Comparison of ENCODE assay signal across 25 cellular contexts in genomic region chr10:124266468-124267230, GRCh38.
DNase-seq lines count a peak whose midpoint lies in the region; ATAC-seq, FAIRE-seq and TF ChIP-seq lines count a peak whose summit lies in the region.
"Had no signal": no experiment of that assay in that cellular context is flagged by ENCODE, and none has a peak within 500 bp of the region (broad histone marks: within the 10 kb centered on the region; RNA-seq: fewer than 3 reads in every experiment).

No MANE protein-coding gene starts in this region.

- no peak overlapping the region for H2BK5ac ChIP-seq in H1 (ENCODE audit: low read depth, low read length)

- no peaks in the 10 kb centered on the region for H3K36me3 Mint-ChIP-seq in osteocyte (ENCODE audit: unreplicated experiment)
- H3K36me3 Mint-ChIP-seq: activated naive CD8-positive, alpha-beta T cell had no signal

- H3K4me3 Mint-ChIP-seq in osteocyte (ENCODE audit: unreplicated experiment), result no peak overlapping the region
- H3K4me3 Mint-ChIP-seq: activated naive CD8-positive, alpha-beta T cell; CD4-positive, alpha-beta T cell; effector memory CD8-positive, alpha-beta T cell; neural crest cell; stimulated activated naive CD8-positive, alpha-beta T cell treated with anti-CD3 and anti-CD28 coated beads, Interleukin-15, Interleukin-2, amounts not matched to agents 100 ng/mL and 50 ng/mL, for 24 hours; WTC11 had no signal

- peaks cover 5% of the 10 kb centered on the region for H3K4me1 Mint-ChIP-seq in osteocyte (ENCODE audit: unreplicated experiment)
- H3K4me1 Mint-ChIP-seq: neural crest cell, WTC11 had no signal

- H3K4me1 ChIP-seq in H1 (replicated peaks in 1 of 4; ENCODE audit: control insufficient read depth in 3 of 4, insufficient read depth in 4 of 4, low read length in 3 of 4) (no peaks in the 10 kb centered on the region; a peak in 1 of 7 replicates), HepG2 (ENCODE audit: insufficient read depth, low read length) (no peaks in the 10 kb centered on the region)
- H3K4me1 ChIP-seq: body of pancreas, esophagus squamous epithelium had no signal

- H3K36me3 ChIP-seq in H1 (ENCODE audit: control insufficient read depth in 2 of 4, insufficient read depth in 4 of 4, low read length in 3 of 4), result no peaks in the 10 kb centered on the region
- H3K36me3 ChIP-seq in HepG2 (replicated peaks in 1 of 2; ENCODE audit: control insufficient read depth in 1 of 2, insufficient read depth in 2 of 2, low read length in 2 of 2), result no peaks in the 10 kb centered on the region
- H3K36me3 ChIP-seq: esophagus squamous epithelium, sigmoid colon had no signal

- TF ChIP-seq POLR2A in H1 (IDR thresholded peaks at IDR 0.05; ENCODE audit: control extremely low read depth in 1 of 2, low read depth in 2 of 2, low read length in 2 of 2) (no peak), HepG2 (IDR thresholded peaks at IDR 0.05; ENCODE audit: insufficient read depth in 1 of 2, low read depth in 2 of 2, low read length in 2 of 2) (no peak)

- in situ Hi-C loops in HepG2 (cut with HindIII; ENCODE audit: extremely low pct_ligation_motif_present, low pct_unique_long_range_greater_than_20kb), result loop anchor here (25.0 kb wide), 1 partner anchor 279 kb away; no protein-coding TSS in a partner anchor

- no peak for ATAC-seq in HG02763 (IDR thresholded peaks at IDR 0.05; ENCODE audit: unreplicated experiment)
- no peak for ATAC-seq in HepG2
- ATAC-seq: body of pancreas; effector memory CD8-positive, alpha-beta T cell; K562; WTC11 had no signal

- H4K91ac ChIP-seq in H1 (replicated peaks; ENCODE audit: insufficient read length, low read length), result no peak overlapping the region

- intact Hi-C loops in HepG2 (cut with micrococcal nuclease; ENCODE audit: unreplicated experiment), result no loop called here

- no peak overlapping the region for H3K18ac ChIP-seq in H1 (ENCODE audit: extremely low read depth, low read length)

- H3K23ac ChIP-seq in H1 (ENCODE audit: insufficient read length), result no peak overlapping the region

- peak overlapping the region; percentile 9; the same call in 1 of the 2 replicates for H2BK12ac ChIP-seq in H1 (ENCODE audit: low read depth, low read length)

- H3K79me2 ChIP-seq in H1 (ENCODE audit: control insufficient read depth in 1 of 2, insufficient read depth in 2 of 2, low read length in 2 of 2) (no peaks in the 10 kb centered on the region), HepG2 (ENCODE audit: insufficient read depth, low read length) (no peaks in the 10 kb centered on the region)

- H3K27ac ChIP-seq in H1 (ENCODE audit: low read depth, low read length) (no peak overlapping the region), HepG2 (ENCODE audit: extremely low read length, insufficient read depth, low read length) (no peak overlapping the region)
- H3K27ac ChIP-seq: body of pancreas, esophagus squamous epithelium, sigmoid colon had no signal

- no peak overlapping the region for H2BK20ac ChIP-seq in H1 (ENCODE audit: low read length)

- no peak overlapping the region for H3K14ac ChIP-seq in H1 (ENCODE audit: insufficient read length)

- H3K27me3 ChIP-seq in H1 (replicated peaks in 1 of 4; ENCODE audit: control insufficient read depth in 3 of 4, extremely low read depth in 1 of 4, insufficient read depth in 3 of 4, low read length in 3 of 4) (no peaks in the 10 kb centered on the region), HepG2 (ENCODE audit: control insufficient read depth in 1 of 2, insufficient read depth in 2 of 2, low read length in 2 of 2) (peaks cover 12 to 67% of the 10 kb centered on the region in 2 experiments)
- H3K27me3 ChIP-seq: body of pancreas, sigmoid colon had no signal

- WGBS in H1 (ENCODE audit: extremely low coverage in 1 of 2, insufficient coverage in 1 of 2, insufficient read length in 1 of 2, insufficient replicate concordance in 2 of 2, low coverage in 1 of 2, low lambda C conversion rate in 2 of 2, missing lambda C conversion rate in 1 of 2), 2 experiments, result 82% methylated on average over 15 of the region's 15 CpGs; no CpG with 5 or more reads in 1 of the 2 experiments
- WGBS in HepG2 (ENCODE audit: low lambda C conversion rate), result 29% methylated on average over 11 of the region's 15 CpGs

- H3K4ac ChIP-seq in H1 (replicated peaks; ENCODE audit: insufficient read length, low read depth, low read length), result no peak overlapping the region

- peaks cover 0 to 2% of the 10 kb centered on the region in 2 experiments for H4K20me1 ChIP-seq in H1 (replicated peaks in 1 of 2; ENCODE audit: control insufficient read depth in 1 of 2, insufficient read depth in 2 of 2, low read length in 2 of 2)
- no peaks in the 10 kb centered on the region for H4K20me1 ChIP-seq in HepG2 (ENCODE audit: insufficient read depth, low read length)

- H2AK5ac ChIP-seq in H1 (ENCODE audit: low read depth, low read length), result no peak overlapping the region

- peaks cover 25% of the 10 kb centered on the region for H3K27me3 Mint-ChIP-seq in osteocyte (ENCODE audit: unreplicated experiment)
- H3K27me3 Mint-ChIP-seq: CD4-positive, alpha-beta T cell; stimulated activated naive CD8-positive, alpha-beta T cell treated with anti-CD3 and anti-CD28 coated beads, Interleukin-15, Interleukin-2, amounts not matched to agents 100 ng/mL and 50 ng/mL, for 24 hours had no signal

- POLR2A ChIA-PET in H1 (lab: Charles Lee; ENCODE audit: partially characterized antibody) (no interaction called here), HepG2 (lab: Yijun Ruan, JAX) (no interaction called here)

- H3K4me3 ChIP-seq in H1 (ENCODE audit: extremely low read depth in 1 of 4, insufficient read depth in 2 of 4, low read depth in 3 of 4, low read length in 4 of 4), result no peak overlapping the region
- no peak overlapping the region for H3K4me3 ChIP-seq in HepG2 (replicated peaks in 1 of 3; ENCODE audit: insufficient read depth in 1 of 3, low read depth in 2 of 3, low read length in 3 of 3)
- H3K4me3 ChIP-seq: body of pancreas, esophagus squamous epithelium, K562, sigmoid colon had no signal

- FAIRE-seq in H1 (lab: Jason Lieb, UNC) (no peak), HepG2 (lab: Jason Lieb, UNC) (no peak)
- FAIRE-seq: colon, GM19239, K562 had no signal

- H3K27ac Mint-ChIP-seq in osteocyte (ENCODE audit: unreplicated experiment), result peak overlapping the region; percentile 27
- H3K27ac Mint-ChIP-seq: activated naive CD8-positive, alpha-beta T cell; activated T-helper 2 cell treated with anti-CD3 and anti-CD28 coated beads, Interferon-gamma antibody, Interleukin-2, Interleukin-4, amounts not matched to agents 10 μg/mL and 5 μg/mL and 100 μg/mL, durations not matched to agents 14 hours and 24 hours and 36 hours; CD4-positive, alpha-beta T cell; effector memory CD8-positive, alpha-beta T cell; progenitor cell of endocrine pancreas; stimulated activated naive CD8-positive, alpha-beta T cell treated with anti-CD3 and anti-CD28 coated beads, Interleukin-15, Interleukin-2, amounts not matched to agents 100 ng/mL and 50 ng/mL, for 24 hours; WTC11 had no signal

- BruUV-seq in HepG2 (replicated peaks; lab: Mats Ljungman, UMichigan), result no TSS peak

- H3K9me3 ChIP-seq in H1 (ENCODE audit: insufficient read depth in 2 of 2, low read depth in 1 of 2, low read length in 1 of 2), result no peaks in the 10 kb centered on the region
- no peaks in the 10 kb centered on the region for H3K9me3 ChIP-seq in HepG2 (ENCODE audit: low read length)
- H3K9me3 ChIP-seq: sigmoid colon had no signal

- TF ChIP-seq CTCF in H1 (IDR thresholded peaks at IDR 0.05; ENCODE audit: control extremely low read depth in 1 of 3, insufficient read depth in 1 of 3, low read depth in 1 of 3, low read length in 3 of 3) (no peak), osteocyte (IDR thresholded peaks at IDR 0.05) (no peak), HepG2 (CRISPR knock-in tag; IDR thresholded peaks at IDR 0.05) (no peak)

- no peaks in the 10 kb centered on the region for H3K79me1 ChIP-seq in H1 (ENCODE audit: low read depth, low read length)

- H4K8ac ChIP-seq in H1 (ENCODE audit: extremely low read depth, insufficient read depth, low read length), result peak overlapping the region; percentile 35; the same call in 1 of the 2 replicates

- H2BK120ac ChIP-seq in H1 (replicated peaks; ENCODE audit: low read depth, low read length), result no peak overlapping the region

- no peak overlapping the region for H3K4me2 ChIP-seq in H1 (ENCODE audit: insufficient read depth in 1 of 2, low read depth in 2 of 2, low read length in 2 of 2)
- H3K4me2 ChIP-seq in HepG2 (ENCODE audit: low read depth, low read length), result no peak overlapping the region

- no peak overlapping the region; the same call in 1 of the 2 replicates for H2AFZ ChIP-seq in H1 (ENCODE audit: low read length)
- no peak overlapping the region for H2AFZ ChIP-seq in HepG2 (ENCODE audit: low read length)

- peak; percentile 38 for DNase-seq in CD1c-positive myeloid dendritic cell (ENCODE audit: extremely low spot score)
- DNase-seq in RPMI7951 (ENCODE audit: low read depth), result peak; percentile 24
- DNase-seq in H1 (ENCODE audit: low read depth in 1 of 2, low spot score in 2 of 2), result no peak
- no peak for DNase-seq in osteocyte (ENCODE audit: extremely low spot score, unreplicated experiment)
- DNase-seq in HepG2 (ENCODE audit: low spot score), result no peak
- no peak for DNase-seq in NCI-H2081 (lab: John Stamatoyannopoulos, UW)
- DNase-seq: activated CD8-positive, alpha-beta memory T cell treated with anti-CD3 and anti-CD28 coated beads, Interleukin-2, amount 50 U/mL, for 4 hours; body of pancreas; CD4-positive, alpha-beta T cell; effector memory CD8-positive, alpha-beta T cell; esophagus squamous epithelium; NCI-H1694; NCI-H2171 treated with DMSO at 0.1 percent for 48 hours; NCI-H526; sigmoid colon had no signal

- TF ChIP-seq EP300 in H1 (IDR thresholded peaks at IDR 0.05; ENCODE audit: borderline replicate concordance in 1 of 2, low read depth in 2 of 2, low read length in 2 of 2), result no peak
- no peak for TF ChIP-seq EP300 in HepG2 (IDR thresholded peaks at IDR 0.05; ENCODE audit: low read depth in 2 of 2, low read length in 2 of 2)
- TF ChIP-seq EP300 in HepG2 (CRISPR knock-in tag; IDR thresholded peaks at IDR 0.05; ENCODE audit: borderline replicate concordance), result no peak

- H3K9ac ChIP-seq in H1 (replicated peaks in 1 of 4; ENCODE audit: extremely low read depth in 1 of 4, low read depth in 3 of 4, low read length in 3 of 4) (no peak overlapping the region; a peak in 1 of 7 replicates), HepG2 (ENCODE audit: insufficient read depth, low read depth, low read length) (no peak overlapping the region)

- CTCF ChIA-PET in H1 (lab: Charles Lee; ENCODE audit: partially characterized antibody) (interaction anchor here (0.6 to 2.3 kb wide), 9 partner anchors 11 to 137 kb away, joined by 3 to 9 read pairs (median 3); no protein-coding TSS in a partner anchor), HepG2 (lab: Yijun Ruan, JAX; ENCODE audit: low intra/inter-chr PET ratio, low total read pairs) (no interaction called here)

- H4K5ac ChIP-seq in H1 (ENCODE audit: insufficient read length, low read depth, low read length), result no peak overlapping the region

- TF ChIP-seq RAD21 in H1 (IDR thresholded peaks at IDR 0.05 in 1 of 2, conservative IDR thresholded peaks at IDR 0.05 in 1 of 2; ENCODE audit: low read depth in 2 of 2, low read length in 2 of 2) (no peak), HepG2 (CRISPR knock-in tag; IDR thresholded peaks at IDR 0.05) (no peak)

- H3K9me3 Mint-ChIP-seq in osteocyte (ENCODE audit: unreplicated experiment), result peaks cover 5% of the 10 kb centered on the region
- H3K9me3 Mint-ChIP-seq: activated T-helper 2 cell treated with anti-CD3 and anti-CD28 coated beads, Interferon-gamma antibody, Interleukin-2, Interleukin-4, amounts not matched to agents 10 μg/mL and 5 μg/mL and 100 μg/mL, durations not matched to agents 14 hours and 24 hours and 36 hours; neural crest cell had no signal

- H3K56ac ChIP-seq in H1 (replicated peaks; ENCODE audit: insufficient read length, low read depth, low read length), result no peak overlapping the region

- no peaks in the 10 kb centered on the region for H3K23me2 ChIP-seq in H1 (ENCODE audit: low read depth, low read length)

- H2BK15ac ChIP-seq in H1 (ENCODE audit: low read length), result no peak overlapping the region

Comparison
In these comparisons a context has a peak if more than half of its experiments do, and no peak if none do; other contexts are left out.
1. DNase-seq: peak in CD1c-positive myeloid dendritic cell (single experiment) and RPMI7951 (single experiment); none in H1 (0 of 2), osteocyte (single experiment), HepG2 (single experiment) and NCI-H2081 (0 of 2).